In genomic region chr11:72930011-72930410, GRCh38 we compare ENCODE assay signal across 13 cellular contexts.
DNase-seq lines count a peak whose midpoint lies in the region; ATAC-seq and TF ChIP-seq lines count a peak whose summit lies in the region.
"Had no signal": no experiment of that assay in that cellular context is flagged by ENCODE, and none has a peak within 500 bp of the region (broad histone marks: within the 10 kb centered on the region; RNA-seq: fewer than 3 reads in every experiment).

No MANE protein-coding gene starts in this region.

- H3K27ac ChIP-seq in MM.1S (ENCODE audit: low read length), result no peak overlapping the region
- H3K27ac ChIP-seq: transverse colon had no signal

- H3K4me1 Mint-ChIP-seq in activated B cell treated with CpG ODN at 0.5 μM for 24 hours, result peaks cover 30% of the 10 kb centered on the region

- H3K4me3 ChIP-seq in MM.1S (ENCODE audit: low read length), result no peak overlapping the region
- H3K4me3 ChIP-seq: transverse colon had no signal

- no peaks in the 10 kb centered on the region for H3K9me3 ChIP-seq in MM.1S (replicated peaks; ENCODE audit: insufficient read depth, low read length)
- H3K9me3 ChIP-seq: transverse colon had no signal

- H3K27me3 Mint-ChIP-seq in activated B cell treated with CpG ODN at 0.5 μM for 24 hours, result no peaks in the 10 kb centered on the region
- H3K27me3 Mint-ChIP-seq: activated naive CD8-positive, alpha-beta T cell treated with anti-CD3 and anti-CD28 coated beads, Interleukin-2, amount 50 U/mL, for 24 hours had no signal

- POLR2A ChIA-PET in activated B cell treated with CpG ODN at 0.5 μM for 24 hours (lab: Charles Lee), result no interaction called here

- TF ChIP-seq CTCF in activated B cell treated with CpG ODN at 0.5 μM for 24 hours (IDR thresholded peaks at IDR 0.05) (no peak), MM.1S (IDR thresholded peaks at IDR 0.05; ENCODE audit: low read length) (no peak)

- no peak overlapping the region for H3K4me3 Mint-ChIP-seq in activated B cell treated with CpG ODN at 0.5 μM for 24 hours
- H3K4me3 Mint-ChIP-seq: activated naive CD8-positive, alpha-beta T cell treated with anti-CD3 and anti-CD28 coated beads, Interleukin-2, amount 50 U/mL, for 24 hours; H9 had no signal

- DNase-seq in DMS 273 (lab: John Stamatoyannopoulos, UW; ENCODE audit: unreplicated experiment) (peak; percentile 82), NCI-H1694 treated with DMSO at 0.1 percent for 48 hours (lab: John Stamatoyannopoulos, UW) (peak; percentile 31), activated B cell treated with CpG ODN at 0.5 μM for 24 hours (no peak), left kidney (ENCODE audit: low read depth, low spot score) (peak; percentile 74), T-helper 1 cell (no peak), islet precursor cell (no peak), MM.1S (no peak)
- DNase-seq: activated naive CD8-positive, alpha-beta T cell treated with anti-CD3 and anti-CD28 coated beads, Interleukin-2, amount 50 U/mL, for 24 hours; H9; NCI-H2081 treated with DMSO at 0.1 percent for 48 hours; SW 1271; transverse colon had no signal

- ATAC-seq in activated B cell treated with CpG ODN at 0.5 μM for 24 hours (ENCODE audit: low read depth) (no peak), HG03439 (IDR thresholded peaks at IDR 0.05; ENCODE audit: unreplicated experiment) (no peak)
- ATAC-seq: activated naive CD8-positive, alpha-beta T cell treated with anti-CD3 and anti-CD28 coated beads, Interleukin-2, amount 50 U/mL, for 24 hours had no signal

- H3K27me3 ChIP-seq in MM.1S (replicated peaks; ENCODE audit: insufficient read depth, low read length), result no peaks in the 10 kb centered on the region
- H3K27me3 ChIP-seq: transverse colon had no signal

- no peak overlapping the region for H3K4me2 ChIP-seq in MM.1S (ENCODE audit: low read depth, low read length)

- no peak overlapping the region for H2AFZ ChIP-seq in MM.1S (ENCODE audit: low read length)

- no peaks in the 10 kb centered on the region for H3F3A ChIP-seq in MM.1S (ENCODE audit: insufficient read depth, low read length)

- intact Hi-C loops in activated B cell treated with CpG ODN at 0.5 μM for 24 hours (cut with micrococcal nuclease), result no loop called here

- H3K36me3 ChIP-seq in MM.1S (replicated peaks; ENCODE audit: insufficient read depth, low read length), result no peaks in the 10 kb centered on the region; the same call in 1 of the 2 replicates
- H3K36me3 ChIP-seq: transverse colon had no signal

- no peaks in the 10 kb centered on the region for H3K4me1 ChIP-seq in MM.1S (ENCODE audit: low read length)

- H3K9me3 Mint-ChIP-seq in activated B cell treated with CpG ODN at 0.5 μM for 24 hours, result no peaks in the 10 kb centered on the region
- H3K9me3 Mint-ChIP-seq: activated naive CD8-positive, alpha-beta T cell treated with anti-CD3 and anti-CD28 coated beads, Interleukin-2, amount 50 U/mL, for 24 hours; H9 had no signal

- no peaks in the 10 kb centered on the region for H4K20me1 ChIP-seq in MM.1S (ENCODE audit: insufficient read depth, low read length)

- peak overlapping the region; percentile 42 for H3K27ac Mint-ChIP-seq in activated B cell treated with CpG ODN at 0.5 μM for 24 hours
- H3K27ac Mint-ChIP-seq: activated naive CD8-positive, alpha-beta T cell treated with anti-CD3 and anti-CD28 coated beads, Interleukin-2, amount 50 U/mL, for 24 hours had no signal

- CTCF ChIA-PET in activated B cell treated with CpG ODN at 0.5 μM for 24 hours (lab: Charles Lee), result no interaction called here

- no peak overlapping the region for H3K9ac ChIP-seq in MM.1S (ENCODE audit: low read length)

- peaks cover 44% of the 10 kb centered on the region for H3K36me3 Mint-ChIP-seq in activated B cell treated with CpG ODN at 0.5 μM for 24 hours (ENCODE audit: low read depth)

- 0 out of 2 replicates have a peak, but pooled peaks cover 6% of the 10 kb centered on the region for H3K79me2 ChIP-seq in MM.1S (ENCODE audit: low read length)

- no peaks in the 10 kb centered on the region for H3K9me2 ChIP-seq in MM.1S (replicated peaks; ENCODE audit: insufficient read depth, low read length)

Comparison
In these comparisons a context has a peak if more than half of its experiments do, and no peak if none do; other contexts are left out.
1. DNase-seq: peak in DMS 273 (single experiment), NCI-H1694 treated with DMSO at 0.1 percent for 48 hours (single experiment) and left kidney (single experiment); none in activated B cell treated with CpG ODN at 0.5 μM for 24 hours (single experiment), T-helper 1 cell (0 of 5), islet precursor cell (single experiment) and MM.1S (single experiment).